8 cellular contexts compared by ENCODE assay signal in the genomic region with DNA sequence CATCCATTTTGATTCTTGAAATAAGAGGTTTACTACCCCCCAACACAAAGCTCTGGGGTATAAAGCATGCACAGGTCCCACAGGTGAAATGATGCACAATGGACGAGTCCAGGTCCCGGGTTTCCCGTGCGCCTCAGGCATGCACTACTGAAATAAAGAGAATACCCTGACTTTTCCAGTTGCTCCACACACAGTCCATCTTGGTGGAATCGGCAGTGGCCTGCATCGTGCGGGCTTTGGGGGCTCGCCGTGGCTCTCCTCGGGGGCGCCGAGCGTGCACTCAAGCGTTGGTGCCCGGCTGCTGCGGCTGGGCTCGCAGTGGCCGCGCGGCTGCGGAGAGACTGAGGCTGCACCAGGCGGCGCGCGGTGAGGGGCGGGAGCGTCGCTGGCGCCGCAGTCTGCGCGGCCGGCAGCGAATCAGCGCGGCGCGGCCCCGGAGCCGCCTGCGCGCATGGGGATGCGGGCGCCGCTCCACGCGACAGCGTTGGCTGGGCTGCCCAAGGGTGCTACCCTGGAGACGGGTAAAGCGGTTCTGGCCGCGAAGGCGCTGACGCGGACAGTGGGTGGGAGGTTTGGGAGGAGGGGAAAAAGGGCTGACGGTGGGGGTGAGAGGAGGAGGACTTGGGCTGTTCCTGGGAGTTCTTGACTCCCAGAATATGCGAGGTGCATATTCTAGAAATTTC. TPM values are rescaled to one million over a fixed set of nuclear protein-coding genes. Genes with fewer than 3 reads are reported as not detected.
DNase-seq lines count a peak whose midpoint lies in the region; ATAC-seq and TF ChIP-seq lines count a peak whose summit lies in the region.

No MANE protein-coding gene starts in this region.

- no peaks in the 10 kb centered on the region for H3K36me3 ChIP-seq in lower lobe of right lung

- peak in 1 of 2 donors; percentile 16 for ATAC-seq in lower lobe of right lung
- no peak for ATAC-seq in HG03175 (IDR thresholded peaks at IDR 0.05; ENCODE audit: unreplicated experiment)
- ATAC-seq in HG03045 (IDR thresholded peaks at IDR 0.05; ENCODE audit: unreplicated experiment): no peak
- ATAC-seq in HG02852 (IDR thresholded peaks at IDR 0.05; ENCODE audit: unreplicated experiment): no peak

- H3K9me3 ChIP-seq in lower lobe of right lung: no peaks in the 10 kb centered on the region

- H3K27me3 ChIP-seq in lower lobe of right lung (ENCODE audit: low read depth): peaks cover 31% of the 10 kb centered on the region

- in situ Hi-C loops in astrocyte of the spinal cord (cut with HindIII; ENCODE audit: low sequenced_read_pairs): no loop called here

- H3K4me3 ChIP-seq in astrocyte of the spinal cord (ENCODE audit: low read depth, low read length) (peak overlapping the region; percentile 23), lower lobe of right lung (peak overlapping the region; percentile 20)

- TF ChIP-seq CTCF in astrocyte of the spinal cord (IDR thresholded peaks at IDR 0.05; ENCODE audit: low read depth, low read length): no peak
- TF ChIP-seq CTCF in lower lobe of right lung (IDR thresholded peaks at IDR 0.05): no peak

- DNase-seq in C1 segment of cervical spinal cord (lab: John Stamatoyannopoulos, UW) (peak in 10 of 14 donors; percentile 3 to 73 (median 41)), NCI-H1105 treated with DMSO at 0.1 percent for 48 hours (lab: John Stamatoyannopoulos, UW) (peak; percentile 82), astrocyte of the spinal cord (ENCODE audit: low read depth, low spot score) (peak; percentile 9), lower lobe of right lung (peak; percentile 41), MV-4-11 (lab: John Stamatoyannopoulos, UW) (no peak)

- intact Hi-C loops in lower lobe of right lung (cut with DNase I): no loop called here

- no peaks in the 10 kb centered on the region for H3K4me1 ChIP-seq in lower lobe of right lung

- H3K27ac ChIP-seq in lower lobe of right lung: no peak overlapping the region

RNA-seq across cellular contexts. Expression of gene CCDC175, which starts 53.8 kb away (rescaled TPM):
- 1.0 TPM for total RNA-seq in lower lobe of right lung
